In the genomic region with DNA sequence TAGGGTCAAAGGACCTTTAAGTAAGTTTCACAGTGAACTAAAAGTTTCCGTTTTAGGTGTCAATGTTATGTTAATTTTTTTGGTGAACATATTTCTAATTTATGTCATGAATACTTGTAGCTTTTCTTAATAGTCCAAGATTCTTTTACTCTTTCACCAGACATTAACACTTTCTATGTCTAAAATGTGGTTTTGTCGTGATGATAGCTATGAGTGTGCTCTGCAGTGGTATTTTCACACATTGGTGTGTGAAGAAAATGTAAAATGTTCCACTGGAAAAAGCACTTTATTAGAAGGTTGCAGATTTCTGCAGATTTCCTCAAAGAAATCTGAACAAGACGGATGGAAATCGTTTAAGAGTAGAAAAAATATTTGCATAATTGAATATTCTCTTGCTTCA, we compare ENCODE assay signal across 31 cellular contexts.
A peak's percentile ranks its signal among the peaks of the same experiment; 100 is the strongest.
DNase-seq lines count a peak whose midpoint lies in the region; ATAC-seq and TF ChIP-seq lines count a peak whose summit lies in the region.
"Had no signal": no experiment of that assay in that cellular context is flagged by ENCODE, and none has a peak within 500 bp of the region (broad histone marks: within the 10 kb centered on the region; RNA-seq: fewer than 3 reads in every experiment).

No MANE protein-coding gene starts in this region.

- no peaks in the 10 kb centered on the region for H3K27me3 Mint-ChIP-seq in immature natural killer cell (ENCODE audit: low read depth in 3 of 3)
- no peaks in the 10 kb centered on the region for H3K27me3 Mint-ChIP-seq in natural killer cell (ENCODE audit: low read depth in 2 of 2)
- H3K27me3 Mint-ChIP-seq: B cell; CD4-positive, alpha-beta memory T cell; CD4-positive, alpha-beta T cell; CD4-positive, CD25-positive, alpha-beta regulatory T cell; CD8-positive, alpha-beta memory T cell had no signal

- H3K4me1 Mint-ChIP-seq in immature natural killer cell (peaks cover 10 to 20% of the 10 kb centered on the region in 2 donors), natural killer cell (peaks cover 18 to 21% of the 10 kb centered on the region in 2 donors)
- H3K4me1 Mint-ChIP-seq: B cell; CD14-positive monocyte; CD4-positive, alpha-beta memory T cell; CD4-positive, CD25-positive, alpha-beta regulatory T cell; CD8-positive, alpha-beta memory T cell had no signal

- H3K36me3 Mint-ChIP-seq in immature natural killer cell: no peaks in the 10 kb centered on the region
- no peaks in the 10 kb centered on the region for H3K36me3 Mint-ChIP-seq in natural killer cell
- H3K36me3 Mint-ChIP-seq: CD14-positive monocyte; CD4-positive, alpha-beta memory T cell; CD4-positive, CD25-positive, alpha-beta regulatory T cell; CD8-positive, alpha-beta T cell had no signal

- no peak overlapping the region for H3K27ac Mint-ChIP-seq in immature natural killer cell
- H3K27ac Mint-ChIP-seq in natural killer cell: peak overlapping the region; percentile 34 to 49
- H3K27ac Mint-ChIP-seq: B cell; CD14-positive monocyte; CD4-positive, alpha-beta memory T cell; CD4-positive, alpha-beta T cell; CD4-positive, CD25-positive, alpha-beta regulatory T cell; CD8-positive, alpha-beta memory T cell; CD8-positive, alpha-beta T cell had no signal

- no peak overlapping the region for H3K4me3 ChIP-seq in right lobe of liver
- no peak overlapping the region for H3K4me3 ChIP-seq in right cardiac atrium (ENCODE audit: low read length)
- H3K4me3 ChIP-seq: A549; BLaER1; BLaER1 treated with 17β-estradiol and CSF1 and Interleukin-3, amounts not matched to agents 10 nM and 100 nM had no signal

- H3K4me3 Mint-ChIP-seq in immature natural killer cell (peak overlapping the region in 3 of 5 donors; percentile 35 to 65 (median 62)), natural killer cell (peak overlapping the region; percentile 49)
- H3K4me3 Mint-ChIP-seq: B cell; CD14-positive monocyte; CD4-positive, alpha-beta memory T cell; CD4-positive, alpha-beta T cell; CD4-positive, CD25-positive, alpha-beta regulatory T cell; CD8-positive, alpha-beta memory T cell; CD8-positive, alpha-beta T cell had no signal

- H3K4me1 ChIP-seq in right lobe of liver: no peaks in the 10 kb centered on the region
- no peaks in the 10 kb centered on the region for H3K4me1 ChIP-seq in right cardiac atrium (ENCODE audit: control insufficient read depth, insufficient read depth, low read length)
- H3K4me1 ChIP-seq: A549; BE2C; BLaER1; BLaER1 treated with 17β-estradiol and CSF1 and Interleukin-3, amounts not matched to agents 10 nM and 100 nM; Caco-2 had no signal

- H3K27ac ChIP-seq in right lobe of liver (no peak overlapping the region), right cardiac atrium (ENCODE audit: low read length) (no peak overlapping the region)
- H3K27ac ChIP-seq: 22Rv1; A549; BLaER1; BLaER1 treated with 17β-estradiol and CSF1 and Interleukin-3, amounts not matched to agents 10 nM and 100 nM; C4-2B had no signal

- no peak for TF ChIP-seq CTCF in natural killer cell (IDR thresholded peaks at IDR 0.05)
- no peak for TF ChIP-seq CTCF in right lobe of liver (IDR thresholded peaks at IDR 0.05)

- H3K9me3 ChIP-seq in right lobe of liver (no peaks in the 10 kb centered on the region), right cardiac atrium (ENCODE audit: control insufficient read depth, low read length) (no peaks in the 10 kb centered on the region)
- H3K9me3 ChIP-seq: BE2C; BLaER1; BLaER1 treated with 17β-estradiol and CSF1 and Interleukin-3, amounts not matched to agents 10 nM and 100 nM; Caco-2 had no signal

- intact Hi-C loops in natural killer cell (cut with micrococcal nuclease) (no loop called here), right lobe of liver (cut with DNase I) (no loop called here), right cardiac atrium (cut with DNase I) (no loop called here)

- H3K36me3 ChIP-seq in right lobe of liver: no peaks in the 10 kb centered on the region
- H3K36me3 ChIP-seq: BE2C; BLaER1; BLaER1 treated with 17β-estradiol and CSF1 and Interleukin-3, amounts not matched to agents 10 nM and 100 nM had no signal

- 55% methylated on average over 4 of the region's 4 CpGs for WGBS in right lobe of liver (ENCODE audit: insufficient coverage, low coverage, low lambda C conversion rate, missing lambda C conversion rate)
- WGBS in right cardiac atrium: 69% methylated on average over 4 of the region's 4 CpGs

- DNase-seq in immature natural killer cell (no peak), natural killer cell (no peak), right lobe of liver (no peak), right cardiac atrium (no peak)
- DNase-seq: 8988T; ACHN; AML-193; BE2C; C1 segment of cervical spinal cord; Caco-2; Calu3; CD4-positive, alpha-beta memory T cell; CD4-positive, alpha-beta T cell; CD4-positive, CD25-positive, alpha-beta regulatory T cell; CD8-positive, alpha-beta memory T cell; CD8-positive, alpha-beta T cell; COR-L47; DMS 273 treated with DMSO at 0.1 percent for 48 hours; DMS153; DMS53; DMS79; DMS79 treated with DMSO at 0.1 percent for 48 hours; DND-41; EL had no signal

- H3K27me3 ChIP-seq in right lobe of liver (no peaks in the 10 kb centered on the region), right cardiac atrium (ENCODE audit: control insufficient read depth, insufficient read depth) (no peaks in the 10 kb centered on the region)
- H3K27me3 ChIP-seq: BE2C; BLaER1; BLaER1 treated with 17β-estradiol and CSF1 and Interleukin-3, amounts not matched to agents 10 nM and 100 nM had no signal

- H3K9me3 Mint-ChIP-seq in immature natural killer cell: peaks cover 0 to 11% (median 0%) of the 10 kb centered on the region in 6 donors
- no peaks in the 10 kb centered on the region for H3K9me3 Mint-ChIP-seq in natural killer cell

- no peak for TF ChIP-seq POLR2A in right lobe of liver (IDR thresholded peaks at IDR 0.05)

- ATAC-seq in natural killer cell (peak in 1 of 3 donors; percentile 50), right lobe of liver (no peak), right cardiac atrium (no peak)
- ATAC-seq: A549; CD8-positive, alpha-beta T cell had no signal

Comparison
In these comparisons a context has a peak if more than half of its experiments do, and no peak if none do; other contexts are left out.
1. H3K27ac Mint-ChIP-seq: peak in natural killer cell (2 of 2); none in immature natural killer cell (0 of 6).